ENCODE assay signal across 9 cellular contexts in genomic region chr7:113030489-113030888, GRCh38. TPM values are rescaled to one million over a fixed set of nuclear protein-coding genes. Genes with fewer than 3 reads are reported as not detected.
"Had no signal": no experiment of that assay in that cellular context is flagged by ENCODE, and none has a peak within 500 bp of the region (broad histone marks: within the 10 kb centered on the region; RNA-seq: fewer than 3 reads in every experiment).

No MANE protein-coding gene starts in this region.

- DNase-seq: GM23248, GOT3, H7, H9, HCEC 1CT, HFFc6 had no signal

- H3K4me2 ChIP-seq: GM23338 had no signal

- H3K36me3 ChIP-seq: HAP-1 had no signal

- H3K9me3 ChIP-seq: HAP-1 had no signal

- H3K27ac ChIP-seq: GM23248 had no signal

- H2AFZ ChIP-seq: GM23248, GM23338 had no signal

- H3K4me1 ChIP-seq: HAP-1 had no signal

- H3K9ac ChIP-seq: GM23248 had no signal

- ATAC-seq: GM23338, HCT116 had no signal

- H3K4me3 ChIP-seq: GM23248, GM23338, HAP-1 had no signal

RNA-seq across cellular contexts. Expression of gene GPR85, which starts 56.1 kb away (rescaled TPM):
- total RNA-seq: H9 had no signal
